In genomic region chr2:21267232-21267835, GRCh38 we compare ENCODE assay signal across 18 cellular contexts.
DNase-seq lines count a peak whose midpoint lies in the region; ATAC-seq and TF ChIP-seq lines count a peak whose summit lies in the region.
"Had no signal": no experiment of that assay in that cellular context is flagged by ENCODE, and none has a peak within 500 bp of the region (broad histone marks: within the 10 kb centered on the region; RNA-seq: fewer than 3 reads in every experiment).

No MANE protein-coding gene starts in this region.

- H3K27me3 ChIP-seq in BLaER1 treated with 17β-estradiol and CSF1 and Interleukin-3, amounts not matched to agents 10 nM and 100 nM, result no peaks in the 10 kb centered on the region
- no peaks in the 10 kb centered on the region for H3K27me3 ChIP-seq in left ventricle myocardium inferior (ENCODE audit: low read depth)

- no peaks in the 10 kb centered on the region for H4K20me1 ChIP-seq in BLaER1 treated with 17β-estradiol and CSF1 and Interleukin-3, amounts not matched to agents 10 nM and 100 nM

- no peaks in the 10 kb centered on the region for H3K36me3 ChIP-seq in BLaER1 treated with 17β-estradiol and CSF1 and Interleukin-3, amounts not matched to agents 10 nM and 100 nM
- no peaks in the 10 kb centered on the region for H3K36me3 ChIP-seq in left ventricle myocardium inferior

- DNase-seq in left ventricle myocardium inferior (peak; percentile 47), sciatic nerve (ENCODE audit: low spot score) (no peak), NOMO-1 (lab: John Stamatoyannopoulos, UW; ENCODE audit: unreplicated experiment in 2 of 2) (no peak), HK-2 (ENCODE audit: unreplicated experiment) (no peak), NCI-H510A (lab: John Stamatoyannopoulos, UW) (no peak)
- DNase-seq in activated CD4-positive, alpha-beta T cell treated with anti-CD3 and anti-CD28 coated beads, Interleukin-2, amount 50 U/mL, for 1 hour, result no peak
- DNase-seq: CD4-positive, alpha-beta T cell; DMS79; HCEC 1CT; Karpas-422; NCI-H1417 treated with DMSO at 0.1 percent for 48 hours; NCI-H2029; NCI-H524; NK-92 treated with Interleukin-12 subunit alpha and Interleukin-12 subunit beta, amount 100 ng/mL, for 24 hours; SK-N-SH had no signal

- intact Hi-C loops in left ventricle myocardium inferior (cut with micrococcal nuclease), result no loop called here
- intact Hi-C loops in sciatic nerve (cut with DNase I), result no loop called here

- TF ChIP-seq CTCF in left ventricle myocardium inferior (IDR thresholded peaks at IDR 0.05; ENCODE audit: borderline replicate concordance), result no peak

- H3K4me3 ChIP-seq in BLaER1 treated with 17β-estradiol and CSF1 and Interleukin-3, amounts not matched to agents 10 nM and 100 nM, result no peak overlapping the region
- no peak overlapping the region for H3K4me3 ChIP-seq in left ventricle myocardium inferior
- H3K4me3 ChIP-seq: GM12878 had no signal

- ATAC-seq in sciatic nerve, result peak; percentile 64
- ATAC-seq: GM12878 had no signal

- H3K27ac ChIP-seq in BLaER1 treated with 17β-estradiol and CSF1 and Interleukin-3, amounts not matched to agents 10 nM and 100 nM, result no peak overlapping the region
- H3K27ac ChIP-seq in cingulate gyrus (ENCODE audit: low read depth, low read length) (peak overlapping the region; percentile 56), left ventricle myocardium inferior (replicated peaks) (peak overlapping the region; percentile 83)

- no peaks in the 10 kb centered on the region for H3K9me3 ChIP-seq in BLaER1 treated with 17β-estradiol and CSF1 and Interleukin-3, amounts not matched to agents 10 nM and 100 nM (replicated peaks in 1 of 11)
- H3K9me3 ChIP-seq in left ventricle myocardium inferior (replicated peaks), result no peaks in the 10 kb centered on the region
- H3K9me3 ChIP-seq: SK-N-SH had no signal

- H3K9ac ChIP-seq in BLaER1 treated with 17β-estradiol and CSF1 and Interleukin-3, amounts not matched to agents 10 nM and 100 nM, result no peak overlapping the region
- H3K9ac ChIP-seq: SK-N-SH had no signal

- H3K4me2 ChIP-seq in BLaER1 treated with 17β-estradiol and CSF1 and Interleukin-3, amounts not matched to agents 10 nM and 100 nM, result peak overlapping the region in 9 of 11 experiments; percentile 8 to 71 (median 52); a peak in 17 of 22 replicates
- H3K4me2 ChIP-seq: SK-N-SH had no signal

- peaks cover 7 to 23% (median 14%) of the 10 kb centered on the region in 10 experiments; a peak in 19 of 20 replicates for H3K4me1 ChIP-seq in BLaER1 treated with 17β-estradiol and CSF1 and Interleukin-3, amounts not matched to agents 10 nM and 100 nM
- peaks cover 38% of the 10 kb centered on the region for H3K4me1 ChIP-seq in left ventricle myocardium inferior

Comparison
In these comparisons a context has a peak if more than half of its experiments do, and no peak if none do; other contexts are left out.
1. H3K27ac ChIP-seq: peak in cingulate gyrus (single experiment) and left ventricle myocardium inferior (single experiment); none in BLaER1 treated with 17β-estradiol and CSF1 and Interleukin-3, amounts not matched to agents 10 nM and 100 nM (0 of 11).